ENCODE assay signal across 10 cellular contexts in the genomic region with DNA sequence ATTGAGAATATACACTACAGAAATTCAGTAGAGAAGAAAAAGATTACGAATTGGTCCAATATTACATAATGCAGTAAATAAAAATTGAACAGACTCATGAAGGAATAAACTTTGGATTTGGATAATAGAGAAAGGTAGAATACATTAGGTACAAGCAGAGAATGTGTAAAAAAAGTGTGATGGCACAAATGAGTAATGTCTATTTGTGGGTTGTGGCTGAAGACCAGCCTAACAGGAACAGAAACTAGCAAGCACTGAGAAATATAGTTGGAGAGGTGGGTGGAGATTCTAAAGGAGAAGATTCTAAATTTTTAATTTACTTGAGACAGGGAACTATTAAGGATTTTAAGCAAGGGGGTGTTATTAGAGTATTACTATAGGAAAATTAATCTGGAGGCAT. TPM values are rescaled to one million over a fixed set of nuclear protein-coding genes. Genes with fewer than 3 reads are reported as not detected.
DNase-seq lines count a peak whose midpoint lies in the region; ATAC-seq, FAIRE-seq and TF ChIP-seq lines count a peak whose summit lies in the region.
"Had no signal": no experiment of that assay in that cellular context is flagged by ENCODE, and none has a peak within 500 bp of the region (broad histone marks: within the 10 kb centered on the region; RNA-seq: fewer than 3 reads in every experiment).

No MANE protein-coding gene starts in this region.

- FAIRE-seq in GM12891 (lab: Jason Lieb, UNC): peak; percentile 13

- DNase-seq in GM12891 (ENCODE audit: insufficient read length, low spot score) (no peak), SIG-M5 treated with dmso at 0.1 percent for 504 hours (lab: John Stamatoyannopoulos, UW; ENCODE audit: unreplicated experiment) (peak; percentile 75), NCI-H69 (lab: John Stamatoyannopoulos, UW) (no peak), COLO668 (lab: John Stamatoyannopoulos, UW; ENCODE audit: unreplicated experiment) (no peak), NCI-H1930 (lab: John Stamatoyannopoulos, UW) (no peak), retina (no peak)
- DNase-seq: NCI-H226 had no signal

- peak; percentile 91 for ATAC-seq in GM19468 (IDR thresholded peaks at IDR 0.05; ENCODE audit: extremely low read depth, unreplicated experiment)
- ATAC-seq in HG03095 (IDR thresholded peaks at IDR 0.05; ENCODE audit: unreplicated experiment): peak; percentile 99

- TF ChIP-seq POLR2A in GM12891 (IDR thresholded peaks at IDR 0.05; ENCODE audit: low read depth, low read length): no peak

TF ChIP-seq in GM12891, 5 proteins besides CTCF, POLR2A, EP300 and RAD21:
- TF ChIP-seq SPI1 (IDR thresholded peaks at IDR 0.05; ENCODE audit: low read depth, low read length): peak; percentile 97
- TF ChIP-seq TAF1 (IDR thresholded peaks at IDR 0.05; ENCODE audit: low read depth, low read length): no peak
- TF ChIP-seq POLR2AphosphoS5 (IDR thresholded peaks at IDR 0.05; ENCODE audit: low read depth, low read length): no peak
- TF ChIP-seq PAX5 (IDR thresholded peaks at IDR 0.05; ENCODE audit: insufficient read depth, low read length, severe bottlenecking): no peak
TF ChIP-seq in GM12891: peak in this region for 1.

RNA-seq across cellular contexts. Expression of a gene that starts 15.2 kb away (rescaled TPM):
- polyA plus RNA-seq in GM12891 (2012; ENCODE audit: low read depth, missing spikeins): 3.3 TPM

RNA-seq across cellular contexts. Expression of a gene that starts 30.2 kb away (rescaled TPM):
- polyA plus RNA-seq in GM12891 (2012; ENCODE audit: low read depth, missing spikeins): not detected
- polyA plus RNA-seq: CD4-positive, CD25-positive, alpha-beta regulatory T cell had no signal
